In genomic region chr13:112998506-112999280, GRCh38 we compare ENCODE assay signal across 15 cellular contexts. TPM values are rescaled to one million over a fixed set of nuclear protein-coding genes. Genes with fewer than 3 reads are reported as not detected.
"Had no signal": no experiment of that assay in that cellular context is flagged by ENCODE, and none has a peak within 500 bp of the region (broad histone marks: within the 10 kb centered on the region; RNA-seq: fewer than 3 reads in every experiment).

No MANE protein-coding gene starts in this region.

- ATAC-seq: foreskin keratinocyte; left lung; stimulated activated naive CD8-positive, alpha-beta T cell treated with anti-CD3 and anti-CD28 coated beads, Interleukin-15, amount 100 ng/mL, for 72 hours had no signal

- H3K79me2 ChIP-seq: parathyroid adenoma had no signal

- H3K27ac ChIP-seq: foreskin keratinocyte, left lung, parathyroid adenoma, tibial artery had no signal

- H3K36me3 ChIP-seq: breast epithelium, left lung, tibial artery had no signal

- H3K4me3 ChIP-seq: breast epithelium, heart right ventricle, left lung, tibial artery had no signal

- DNase-seq: activated CD4-positive, alpha-beta memory T cell treated with anti-CD3 and anti-CD28 coated beads for 36 hours; activated CD4-positive, alpha-beta T cell treated with anti-CD3 and anti-CD28 coated beads for 1 hour; activated gamma-delta T cell; activated T-cell treated with anti-CD3 and anti-CD28 coated beads, Interleukin-2, amount 50 U/mL, for 48 hours; foreskin keratinocyte; heart right ventricle; stimulated activated CD4-positive, alpha-beta T cell treated with anti-CD3 and anti-CD28 coated beads, Interleukin-4, amount 100 ng/mL, for 4 hours; stimulated activated naive CD8-positive, alpha-beta T cell treated with anti-CD3 and anti-CD28 coated beads, Interleukin-15, amount 100 ng/mL, for 72 hours; tibial artery had no signal

- H3K27ac Mint-ChIP-seq: activated CD4-positive, alpha-beta memory T cell treated with anti-CD3 and anti-CD28 coated beads for 36 hours; activated naive CD8-positive, alpha-beta T cell; memory B cell; stimulated activated naive CD8-positive, alpha-beta T cell treated with anti-CD3 and anti-CD28 coated beads, Interleukin-15, amount 100 ng/mL, for 72 hours had no signal

- H3K4me1 Mint-ChIP-seq: memory B cell had no signal

- H3K36me3 Mint-ChIP-seq: activated CD4-positive, alpha-beta memory T cell treated with anti-CD3 and anti-CD28 coated beads for 36 hours; activated naive CD8-positive, alpha-beta T cell; memory B cell had no signal

- H3K4me1 ChIP-seq: breast epithelium, foreskin keratinocyte, parathyroid adenoma had no signal

- H3K9me3 Mint-ChIP-seq: activated CD4-positive, alpha-beta memory T cell treated with anti-CD3 and anti-CD28 coated beads for 36 hours; memory B cell; neural crest cell; stimulated activated naive CD8-positive, alpha-beta T cell treated with anti-CD3 and anti-CD28 coated beads, Interleukin-15, amount 100 ng/mL, for 72 hours had no signal

- H3K27me3 Mint-ChIP-seq: activated CD4-positive, alpha-beta memory T cell treated with anti-CD3 and anti-CD28 coated beads for 36 hours had no signal

- H3K4me3 Mint-ChIP-seq: activated CD4-positive, alpha-beta memory T cell treated with anti-CD3 and anti-CD28 coated beads for 36 hours; activated naive CD8-positive, alpha-beta T cell; memory B cell; stimulated activated naive CD8-positive, alpha-beta T cell treated with anti-CD3 and anti-CD28 coated beads, Interleukin-15, amount 100 ng/mL, for 72 hours had no signal

- H3K9ac ChIP-seq: parathyroid adenoma had no signal

- H2AFZ ChIP-seq: parathyroid adenoma had no signal

- H3K27me3 ChIP-seq: breast epithelium had no signal

- H3K9me3 ChIP-seq: breast epithelium, heart right ventricle, left lung, tibial artery had no signal

RNA-seq across cellular contexts. Expression of gene MCF2L, which starts 29.7 kb away (rescaled TPM):
- total RNA-seq: foreskin keratinocyte had no signal
